1 cellular context compared by ENCODE assay signal in the genomic region with DNA sequence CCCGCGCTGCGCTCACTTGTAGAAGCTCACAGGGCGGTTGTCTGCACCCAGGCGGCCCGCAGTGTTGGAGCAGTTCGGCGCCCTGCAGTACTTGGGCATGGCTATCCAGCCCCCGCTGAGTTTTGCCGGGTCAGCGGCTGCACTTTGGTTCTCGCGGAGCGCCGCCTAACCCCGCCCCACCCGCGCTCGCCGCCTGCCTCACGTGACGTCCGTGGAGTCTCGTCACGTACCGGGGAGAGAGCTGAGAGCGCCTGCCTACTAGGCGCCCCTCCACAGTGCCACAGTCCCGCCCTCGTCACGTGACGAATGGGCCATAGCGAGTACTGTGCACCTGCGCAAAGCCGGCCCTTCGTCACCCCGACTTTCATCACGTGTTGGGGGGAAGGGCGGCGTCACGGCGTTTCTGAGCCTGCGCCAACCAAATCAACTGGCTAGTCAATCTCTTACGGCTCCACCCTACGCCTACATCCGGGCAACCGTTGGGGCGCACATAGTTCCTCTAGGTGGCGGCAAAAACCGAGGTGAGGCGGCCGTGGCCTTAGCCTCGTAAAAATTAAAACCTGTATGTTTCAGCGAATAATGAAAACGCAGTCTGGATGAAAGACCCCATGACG.
A peak's percentile ranks its signal among the peaks of the same experiment; 100 is the strongest.
TF ChIP-seq lines count a peak whose summit lies in the region.

Gene THAP8 (minus strand): TSS at position 167 of the 614 bp plus-strand sequence. CDS start 68 bp downstream, at position 99.

TF ChIP-seq in K562, 482 proteins besides CTCF, POLR2A, EP300 and RAD21 (continued from another document and continues in another):
- TF ChIP-seq E2F8 (IDR thresholded peaks at IDR 0.05; ENCODE audit: low read depth, partially characterized antibody) (no peak), FOXA1 (IDR thresholded peaks at IDR 0.05; ENCODE audit: borderline replicate concordance) (no peak), SAFB2 (IDR thresholded peaks at IDR 0.05; ENCODE audit: borderline replicate concordance, low read depth, low read length, severe bottlenecking) (no peak), ZBED1 (IDR thresholded peaks at IDR 0.05) (no peak; the same call in 1 of the 2 replicates), ZKSCAN8 (CRISPR knock-in tag; IDR thresholded peaks at IDR 0.05) (no peak), NR2F6 (CRISPR knock-in tag; IDR thresholded peaks at IDR 0.05) (no peak), GATAD2A (IDR thresholded peaks at IDR 0.05) (no peak), CEBPG (CRISPR knock-in tag; IDR thresholded peaks at IDR 0.05) (0 out of 2 replicates have a peak, but pooled peaks have one; percentile 15), CEBPG (tag; conservative IDR thresholded peaks at IDR 0.05 in 1 of 2, IDR thresholded peaks at IDR 0.05 in 1 of 2) (no peak; a peak in 1 of 4 replicates), NFATC3 (IDR thresholded peaks at IDR 0.05) (no peak), L3MBTL2 (IDR thresholded peaks at IDR 0.05) (peak; percentile 76; the same call in 1 of the 2 replicates), IRF2 (CRISPR knock-in tag; IDR thresholded peaks at IDR 0.05) (no peak), TCF3 (CRISPR knock-in tag; IDR thresholded peaks at IDR 0.05) (no peak), TCFL5 (CRISPR knock-in tag; conservative IDR thresholded peaks at IDR 0.05) (no peak), U2AF1 (optimal IDR thresholded peaks at IDR 0.05; ENCODE audit: low read depth, low read length) (no peak), KLF6 (CRISPR knock-in tag; IDR thresholded peaks at IDR 0.05; ENCODE audit: borderline replicate concordance) (no peak), SMARCA5 (IDR thresholded peaks at IDR 0.05) (no peak; the same call in 1 of the 2 replicates), ZNF707 (CRISPR knock-in tag; conservative IDR thresholded peaks at IDR 0.05) (no peak), ATF4 (CRISPR knock-in tag; IDR thresholded peaks at IDR 0.05) (no peak), CAMTA2 (CRISPR knock-in tag; conservative IDR thresholded peaks at IDR 0.05) (no peak), NR2C2 (CRISPR knock-in tag; IDR thresholded peaks at IDR 0.05) (0 out of 2 replicates have a peak, but pooled peaks have one; percentile 19), NR2C2 (tag; IDR thresholded peaks at IDR 0.05) (peak; percentile 78), TAF1 (IDR thresholded peaks at IDR 0.05; ENCODE audit: control insufficient read depth, extremely low read depth, insufficient read depth, low read length, severe bottlenecking) (no peak), HNRNPUL1 (IDR thresholded peaks at IDR 0.05; ENCODE audit: low read length) (no peak), IFI16 (CRISPR knock-in tag; IDR thresholded peaks at IDR 0.05) (no peak), HDAC2 (IDR thresholded peaks at IDR 0.05) (peak; percentile 84), MNT (conservative IDR thresholded peaks at IDR 0.05) (peak; percentile 93 to 95), FOSL1 (tag; conservative IDR thresholded peaks at IDR 0.05) (peak; percentile 56), MAFF (IDR thresholded peaks at IDR 0.05; ENCODE audit: low read length) (no peak), HES1 (IDR thresholded peaks at IDR 0.05; ENCODE audit: low read depth) (peak; percentile 67; the same call in 1 of the 2 replicates), BDP1 (IDR thresholded peaks at IDR 0.05; ENCODE audit: insufficient read depth, insufficient read length) (no peak), KAT2B (IDR thresholded peaks at IDR 0.05; ENCODE audit: low read depth, low read length) (no peak), ATF6 (CRISPR knock-in tag; IDR thresholded peaks at IDR 0.05) (no peak), CCAR2 (IDR thresholded peaks at IDR 0.05; ENCODE audit: low read depth, low read length) (no peak), COPS2 (conservative IDR thresholded peaks at IDR 0.05) (no peak), MAFK (IDR thresholded peaks at IDR 0.05; ENCODE audit: low read length) (no peak), PHB (CRISPR knock-in tag; IDR thresholded peaks at IDR 0.05) (no peak)
- TF ChIP-seq, protein P1, sequence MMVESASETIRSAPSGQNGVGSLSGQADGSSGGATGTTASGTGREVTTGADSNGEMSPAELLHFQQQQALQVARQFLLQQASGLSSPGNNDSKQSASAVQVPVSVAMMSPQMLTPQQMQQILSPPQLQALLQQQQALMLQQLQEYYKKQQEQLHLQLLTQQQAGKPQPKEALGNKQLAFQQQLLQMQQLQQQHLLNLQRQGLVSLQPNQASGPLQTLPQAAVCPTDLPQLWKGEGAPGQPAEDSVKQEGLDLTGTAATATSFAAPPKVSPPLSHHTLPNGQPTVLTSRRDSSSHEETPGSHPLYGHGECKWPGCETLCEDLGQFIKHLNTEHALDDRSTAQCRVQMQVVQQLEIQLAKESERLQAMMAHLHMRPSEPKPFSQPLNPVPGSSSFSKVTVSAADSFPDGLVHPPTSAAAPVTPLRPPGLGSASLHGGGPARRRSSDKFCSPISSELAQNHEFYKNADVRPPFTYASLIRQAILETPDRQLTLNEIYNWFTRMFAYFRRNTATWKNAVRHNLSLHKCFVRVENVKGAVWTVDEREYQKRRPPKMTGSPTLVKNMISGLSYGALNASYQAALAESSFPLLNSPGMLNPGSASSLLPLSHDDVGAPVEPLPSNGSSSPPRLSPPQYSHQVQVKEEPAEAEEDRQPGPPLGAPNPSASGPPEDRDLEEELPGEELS (CRISPR knock-in tag; IDR thresholded peaks at IDR 0.05; ENCODE audit: borderline replicate concordance) = 0 out of 2 replicates have a peak, but pooled peaks have one; percentile 86
- TF ChIP-seq, protein P2, sequence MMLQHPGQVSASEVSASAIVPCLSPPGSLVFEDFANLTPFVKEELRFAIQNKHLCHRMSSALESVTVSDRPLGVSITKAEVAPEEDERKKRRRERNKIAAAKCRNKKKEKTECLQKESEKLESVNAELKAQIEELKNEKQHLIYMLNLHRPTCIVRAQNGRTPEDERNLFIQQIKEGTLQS (IDR thresholded peaks at IDR 0.05) = peak; percentile 87
- TF ChIP-seq, protein P2 (CRISPR knock-in tag; conservative IDR thresholded peaks at IDR 0.05) = 0 out of 2 replicates have a peak, but pooled peaks have one; percentile 76
- TF ChIP-seq, protein P3, sequence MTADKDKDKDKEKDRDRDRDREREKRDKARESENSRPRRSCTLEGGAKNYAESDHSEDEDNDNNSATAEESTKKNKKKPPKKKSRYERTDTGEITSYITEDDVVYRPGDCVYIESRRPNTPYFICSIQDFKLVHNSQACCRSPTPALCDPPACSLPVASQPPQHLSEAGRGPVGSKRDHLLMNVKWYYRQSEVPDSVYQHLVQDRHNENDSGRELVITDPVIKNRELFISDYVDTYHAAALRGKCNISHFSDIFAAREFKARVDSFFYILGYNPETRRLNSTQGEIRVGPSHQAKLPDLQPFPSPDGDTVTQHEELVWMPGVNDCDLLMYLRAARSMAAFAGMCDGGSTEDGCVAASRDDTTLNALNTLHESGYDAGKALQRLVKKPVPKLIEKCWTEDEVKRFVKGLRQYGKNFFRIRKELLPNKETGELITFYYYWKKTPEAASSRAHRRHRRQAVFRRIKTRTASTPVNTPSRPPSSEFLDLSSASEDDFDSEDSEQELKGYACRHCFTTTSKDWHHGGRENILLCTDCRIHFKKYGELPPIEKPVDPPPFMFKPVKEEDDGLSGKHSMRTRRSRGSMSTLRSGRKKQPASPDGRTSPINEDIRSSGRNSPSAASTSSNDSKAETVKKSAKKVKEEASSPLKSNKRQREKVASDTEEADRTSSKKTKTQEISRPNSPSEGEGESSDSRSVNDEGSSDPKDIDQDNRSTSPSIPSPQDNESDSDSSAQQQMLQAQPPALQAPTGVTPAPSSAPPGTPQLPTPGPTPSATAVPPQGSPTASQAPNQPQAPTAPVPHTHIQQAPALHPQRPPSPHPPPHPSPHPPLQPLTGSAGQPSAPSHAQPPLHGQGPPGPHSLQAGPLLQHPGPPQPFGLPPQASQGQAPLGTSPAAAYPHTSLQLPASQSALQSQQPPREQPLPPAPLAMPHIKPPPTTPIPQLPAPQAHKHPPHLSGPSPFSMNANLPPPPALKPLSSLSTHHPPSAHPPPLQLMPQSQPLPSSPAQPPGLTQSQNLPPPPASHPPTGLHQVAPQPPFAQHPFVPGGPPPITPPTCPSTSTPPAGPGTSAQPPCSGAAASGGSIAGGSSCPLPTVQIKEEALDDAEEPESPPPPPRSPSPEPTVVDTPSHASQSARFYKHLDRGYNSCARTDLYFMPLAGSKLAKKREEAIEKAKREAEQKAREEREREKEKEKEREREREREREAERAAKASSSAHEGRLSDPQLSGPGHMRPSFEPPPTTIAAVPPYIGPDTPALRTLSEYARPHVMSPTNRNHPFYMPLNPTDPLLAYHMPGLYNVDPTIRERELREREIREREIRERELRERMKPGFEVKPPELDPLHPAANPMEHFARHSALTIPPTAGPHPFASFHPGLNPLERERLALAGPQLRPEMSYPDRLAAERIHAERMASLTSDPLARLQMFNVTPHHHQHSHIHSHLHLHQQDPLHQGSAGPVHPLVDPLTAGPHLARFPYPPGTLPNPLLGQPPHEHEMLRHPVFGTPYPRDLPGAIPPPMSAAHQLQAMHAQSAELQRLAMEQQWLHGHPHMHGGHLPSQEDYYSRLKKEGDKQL (CRISPR knock-in tag; IDR thresholded peaks at IDR 0.05; ENCODE audit: borderline replicate concordance) = no peak
